8 cellular contexts compared by ENCODE assay signal in the genomic region with DNA sequence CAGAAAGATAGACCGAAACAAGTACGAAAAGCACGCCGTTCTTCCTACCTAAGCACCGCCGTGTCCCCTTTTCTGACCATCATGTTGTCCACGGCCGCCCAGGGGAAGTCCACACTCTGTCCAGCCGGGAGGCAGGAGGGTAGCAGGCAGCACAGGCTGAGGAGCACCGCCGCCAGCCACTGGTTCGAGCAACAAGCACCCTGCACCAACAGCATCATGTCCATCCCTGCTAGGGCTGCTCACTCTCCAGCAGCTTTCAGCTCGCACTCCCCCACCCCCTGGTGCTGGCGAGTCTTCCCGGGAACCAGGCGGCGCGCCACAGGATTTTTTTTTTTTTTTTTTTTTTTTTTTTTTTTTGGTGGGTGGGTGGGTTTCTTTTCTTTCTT. TPM values are rescaled to one million over a fixed set of nuclear protein-coding genes. Genes with fewer than 3 reads are reported as not detected.
DNase-seq lines count a peak whose midpoint lies in the region; ATAC-seq lines count a peak whose summit lies in the region.

A gene (minus strand): TSS at position 269 of the 386 bp plus-strand sequence.

- intact Hi-C loops in posterior vena cava (cut with DNase I) = loop anchor here in 1 of 2 donors (10.0 kb wide), 1 partner anchor 707 kb away; no protein-coding TSS in a partner anchor

- ATAC-seq in HG02840 (IDR thresholded peaks at IDR 0.05; ENCODE audit: low FRiP score, unreplicated experiment) = no peak

- DNase-seq in NCI-H1436 (lab: John Stamatoyannopoulos, UW) = peak; percentile 60
- DNase-seq in NCI-H1436 treated with DMSO at 0.1 percent for 48 hours (lab: John Stamatoyannopoulos, UW) = no peak
- peak; percentile 44 for DNase-seq in NCI-H2196 (lab: John Stamatoyannopoulos, UW; ENCODE audit: unreplicated experiment)
- peak in 54 of 58 donors; percentile 16 to 83 (median 62) for DNase-seq in anterior cingulate cortex (lab: John Stamatoyannopoulos, UW)
- peak in 46 of 51 donors; percentile 10 to 87 (median 55) for DNase-seq in hypothalamus (lab: John Stamatoyannopoulos, UW)
- peak; percentile 85 for DNase-seq in posterior vena cava (ENCODE audit: low spot score)
- no peak for DNase-seq in OCI-M2 (lab: John Stamatoyannopoulos, UW; ENCODE audit: unreplicated experiment)

RNA-seq across cellular contexts. Expression of the gene that starts here (rescaled TPM):
- total RNA-seq in posterior vena cava = 10 to 100 TPM; 25.7 to 27.9 TPM

Comparison
In these comparisons a context has a peak if more than half of its experiments do, and no peak if none do; other contexts are left out.
1. DNase-seq: peak in NCI-H1436 (single experiment), NCI-H2196 (single experiment), anterior cingulate cortex (54 of 58), hypothalamus (46 of 51) and posterior vena cava (single experiment); none in NCI-H1436 treated with DMSO at 0.1 percent for 48 hours (single experiment) and OCI-M2 (single experiment).